In the genomic region with DNA sequence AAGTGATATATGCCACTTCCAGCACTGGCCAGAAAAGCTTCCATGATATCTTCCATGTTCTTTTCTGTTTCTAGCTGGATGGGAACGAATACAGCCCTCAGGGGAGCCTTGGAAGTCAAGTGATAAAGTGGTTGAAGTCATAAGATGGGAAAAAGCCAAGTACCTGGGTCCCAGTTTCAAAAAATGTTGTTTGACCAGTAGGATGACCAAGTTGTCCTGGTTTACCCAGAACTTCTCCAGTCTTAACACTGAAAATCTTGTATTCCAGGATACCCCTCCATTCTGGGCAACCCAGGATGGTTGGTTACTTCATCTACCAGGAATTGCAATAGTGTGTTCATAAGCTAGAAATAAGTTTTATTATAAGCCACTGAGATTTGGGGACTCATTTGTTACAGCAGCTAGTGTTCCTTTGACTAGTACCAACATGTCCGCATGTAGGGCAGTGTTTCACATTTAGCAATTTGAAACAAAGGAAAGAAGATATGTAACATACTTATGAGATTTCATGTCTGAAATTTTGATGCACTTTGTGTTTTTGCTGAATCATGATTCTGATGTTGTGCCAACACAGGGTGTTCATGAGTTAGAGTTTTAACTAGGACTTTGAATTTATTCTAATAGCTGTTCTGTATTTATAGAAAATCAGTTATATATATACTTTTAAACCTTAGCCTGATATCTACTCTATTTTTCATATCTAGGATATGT, we compare ENCODE assay signal across 26 cellular contexts.
"Had no signal": no experiment of that assay in that cellular context is flagged by ENCODE, and none has a peak within 500 bp of the region (broad histone marks: within the 10 kb centered on the region; RNA-seq: fewer than 3 reads in every experiment).

No MANE protein-coding gene starts in this region.

- FAIRE-seq: RCC 7860 had no signal

- H3K27ac ChIP-seq: ascending aorta, body of pancreas, SJSA1 had no signal

- H3K4me1 Mint-ChIP-seq: activated naive CD4-positive, alpha-beta T cell treated with anti-CD3 and anti-CD28 coated beads, Interleukin-2, amount 50 U/mL, for 24 hours; central memory CD8-positive, alpha-beta T cell; T-helper 17 cell; WTC11 had no signal

- H3K36me3 ChIP-seq: ascending aorta, SJSA1 had no signal

- H3K4me3 ChIP-seq: ascending aorta, body of pancreas, SJSA1 had no signal

- DNase-seq: activated CD4-positive, alpha-beta T cell treated with anti-CD3 and anti-CD28 coated beads for 48 hours; activated CD4-positive, alpha-beta T cell treated with anti-CD3 and anti-CD28 coated beads, Interleukin-2, amount 50 U/mL, for 4 hours; activated CD4-positive, CD25-positive, alpha-beta regulatory T cell treated with anti-CD3 and anti-CD28 coated beads, Interleukin-2, amount 50 U/mL, for 72 hours; activated CD8-positive, alpha-beta memory T cell treated with anti-CD3 and anti-CD28 coated beads, Interleukin-2, amount 50 U/mL, for 48 hours; activated CD8-positive, alpha-beta T cell treated with anti-CD3 and anti-CD28 coated beads, Interleukin-2, amount 10 ng/mL, durations not matched to agents 7 days and 5 days; activated effector memory CD4-positive, alpha-beta T cell treated with Interleukin-2 at 50 U/mL for 16 hours; activated naive CD4-positive, alpha-beta T cell; activated T-cell treated with anti-CD3 and anti-CD28 coated beads, Interleukin-2, amount 50 U/mL, for 24 hours; body of pancreas; Karpas-422; NCI-H146; NCI-H187 treated with DMSO at 0.1 percent for 48 hours; NCI-H2081 treated with DMSO at 0.1 percent for 48 hours; NCI-H446; NCI-H524; SHP77; T-helper 17 cell; T-helper 9 cell had no signal

- H3K27ac Mint-ChIP-seq: activated CD8-positive, alpha-beta T cell treated with anti-CD3 and anti-CD28 coated beads, Interleukin-2, amount 10 ng/mL, durations not matched to agents 7 days and 5 days; activated naive CD4-positive, alpha-beta T cell treated with anti-CD3 and anti-CD28 coated beads, Interleukin-2, amount 50 U/mL, for 24 hours; activated T-cell treated with anti-CD3 and anti-CD28 coated beads, Interleukin-2, amount 50 U/mL, for 24 hours; activated T-helper 1 cell treated with anti-CD3 and anti-CD28 coated beads, Interleukin-12 subunit alpha, Interleukin-12 subunit beta, Interleukin-2, Interleukin-4 antibody, amounts not matched to agents 30 ng/mL and 10 ng/mL and 1 ng/mL, durations not matched to agents 14 hours and 24 hours and 36 hours; T-helper 17 cell; WTC11 had no signal

- H3K9me3 ChIP-seq: ascending aorta, body of pancreas, SJSA1 had no signal

- H3K4me1 ChIP-seq: ascending aorta, body of pancreas had no signal

- H3K9me3 Mint-ChIP-seq: activated naive CD4-positive, alpha-beta T cell treated with anti-CD3 and anti-CD28 coated beads, Interleukin-2, amount 50 U/mL, for 24 hours; activated T-cell treated with anti-CD3 and anti-CD28 coated beads, Interleukin-2, amount 50 U/mL, for 24 hours; activated T-helper 1 cell treated with anti-CD3 and anti-CD28 coated beads, Interleukin-12 subunit alpha, Interleukin-12 subunit beta, Interleukin-2, Interleukin-4 antibody, amounts not matched to agents 30 ng/mL and 10 ng/mL and 1 ng/mL, durations not matched to agents 14 hours and 24 hours and 36 hours; central memory CD8-positive, alpha-beta T cell had no signal

- ATAC-seq: activated CD8-positive, alpha-beta T cell treated with anti-CD3 and anti-CD28 coated beads, Interleukin-2, amount 10 ng/mL, durations not matched to agents 7 days and 5 days; body of pancreas; SK-N-SH treated with all-trans-retinoic acid at 6 μM for 48 hours; T-helper 17 cell; WTC11 had no signal

- H3K27me3 ChIP-seq: ascending aorta, body of pancreas, SJSA1 had no signal

- H3K36me3 Mint-ChIP-seq: activated naive CD4-positive, alpha-beta T cell treated with anti-CD3 and anti-CD28 coated beads, Interleukin-2, amount 50 U/mL, for 24 hours; WTC11 had no signal

- H3K4me3 Mint-ChIP-seq: activated CD8-positive, alpha-beta T cell treated with anti-CD3 and anti-CD28 coated beads, Interleukin-2, amount 10 ng/mL, durations not matched to agents 7 days and 5 days; activated naive CD4-positive, alpha-beta T cell treated with anti-CD3 and anti-CD28 coated beads, Interleukin-2, amount 50 U/mL, for 24 hours; activated T-cell treated with anti-CD3 and anti-CD28 coated beads, Interleukin-2, amount 50 U/mL, for 24 hours; activated T-helper 1 cell treated with anti-CD3 and anti-CD28 coated beads, Interleukin-12 subunit alpha, Interleukin-12 subunit beta, Interleukin-2, Interleukin-4 antibody, amounts not matched to agents 30 ng/mL and 10 ng/mL and 1 ng/mL, durations not matched to agents 14 hours and 24 hours and 36 hours; central memory CD8-positive, alpha-beta T cell; T-helper 17 cell; WTC11 had no signal
